Comparison of ENCODE assay signal across 25 cellular contexts in genomic region chr19:41918653-41919244, GRCh38. TPM values are rescaled to one million over a fixed set of nuclear protein-coding genes. Genes with fewer than 3 reads are reported as not detected.
DNase-seq lines count a peak whose midpoint lies in the region; ATAC-seq, FAIRE-seq and TF ChIP-seq lines count a peak whose summit lies in the region.
"Had no signal": no experiment of that assay in that cellular context is flagged by ENCODE, and none has a peak within 500 bp of the region (broad histone marks: within the 10 kb centered on the region; RNA-seq: fewer than 3 reads in every experiment).

No MANE protein-coding gene starts in this region.

- WGBS in upper lobe of left lung, 2 donors, result 91 to 92% methylated on average over 5 of the region's 5 CpGs

- DNase-seq in amniotic epithelial cell (ENCODE audit: low read depth) (peak; percentile 55), choroid plexus epithelial cell (ENCODE audit: low read depth) (peak; percentile 30), non-pigmented ciliary epithelial cell (ENCODE audit: low read depth) (peak; percentile 9), D721Med (ENCODE audit: insufficient read length, low spot score) (no peak), upper lobe of left lung (no peak), amniotic stem cell (lab: John Stamatoyannopoulos, UW) (no peak), NCI-H1436 treated with DMSO at 0.1 percent for 48 hours (lab: John Stamatoyannopoulos, UW) (no peak)
- DNase-seq: BE2C; CD8-positive, alpha-beta memory T cell; DND-41; GOT3; HCEC 1CT; KBM-7; MG63; NCI-H1105 treated with DMSO at 0.1 percent for 48 hours; NCI-H1694; NCI-H2029 treated with DMSO at 0.1 percent for 48 hours; NCI-H526 treated with DMSO at 0.1 percent for 48 hours; PC-9; SJCRH30 had no signal

- no peak for TF ChIP-seq EP300 in upper lobe of left lung (IDR thresholded peaks at IDR 0.05)

- no peaks in the 10 kb centered on the region for H3K36me3 ChIP-seq in upper lobe of left lung
- H3K36me3 ChIP-seq: BE2C, MG63, SJCRH30 had no signal

- H3K9me3 ChIP-seq in upper lobe of left lung, result no peaks in the 10 kb centered on the region
- H3K9me3 ChIP-seq: BE2C, SJCRH30 had no signal

- no peak overlapping the region for H3K4me3 ChIP-seq in choroid plexus epithelial cell (ENCODE audit: low read depth, low read length)
- no peak overlapping the region for H3K4me3 ChIP-seq in upper lobe of left lung
- H3K4me3 ChIP-seq: MG63, PC-9, SJCRH30 had no signal

- FAIRE-seq in D721Med (lab: Jason Lieb, UNC), result no peak

- H3K27ac ChIP-seq in upper lobe of left lung, result no peak overlapping the region
- H3K27ac ChIP-seq: PC-9, SJCRH30 had no signal

- no peak for TF ChIP-seq POLR2A in upper lobe of left lung (IDR thresholded peaks at IDR 0.05)

- TF ChIP-seq CTCF in choroid plexus epithelial cell (conservative IDR thresholded peaks at IDR 0.05; ENCODE audit: low read depth, low read length) (no peak), D721Med (IDR thresholded peaks at IDR 0.05; ENCODE audit: insufficient read depth, missing control alignments) (no peak), upper lobe of left lung (IDR thresholded peaks at IDR 0.05) (no peak)

- H3K27me3 ChIP-seq in upper lobe of left lung, result peaks cover 0 to 35% (median 26%) of the 10 kb centered on the region in 4 donors

- no peak for ATAC-seq in upper lobe of left lung (ENCODE audit: low FRiP score in 2 of 2)
- ATAC-seq: Right ventricle myocardium inferior, SK-N-SH treated with all-trans-retinoic acid at 6 μM for 48 hours had no signal

- peaks cover 5 to 17% (median 8%) of the 10 kb centered on the region in 4 donors for H3K4me1 ChIP-seq in upper lobe of left lung
- H3K4me1 ChIP-seq: BE2C, SJCRH30 had no signal

RNA-seq across cellular contexts. Expression of gene ERFL, which starts 9.5 kb away (rescaled TPM):
- 1 to 10 TPM in 2 of 6 donors, under 1 TPM in 3, not detected in 1; 0.20 to 6.3 (median 0.49) TPM for total RNA-seq in upper lobe of left lung
- total RNA-seq: LHCN-M2, NCI-H460, Right ventricle myocardium inferior, RPMI7951, SJCRH30 had no signal

RNA-seq across cellular contexts. Expression of gene ARHGEF1, which starts 35.8 kb away (rescaled TPM):
- total RNA-seq in upper lobe of left lung, result 100 to 1,000 TPM; 115 to 731 (median 233) TPM

RNA-seq across cellular contexts. Expression of gene RABAC1, which starts 40.4 kb away (rescaled TPM):
- total RNA-seq in upper lobe of left lung, result 100 to 1,000 TPM in 5 of 6 donors, 10 to 100 TPM in 1; 59.7 to 222 (median 163) TPM

RNA-seq across cellular contexts. Expression of gene CD79A, which starts 41.7 kb away (rescaled TPM):
- 1 to 10 TPM in 4 of 6 donors, under 1 TPM in 1, not detected in 1; 0.76 to 4.7 (median 4.1) TPM for total RNA-seq in upper lobe of left lung
- total RNA-seq: NCI-H460, RPMI7951 had no signal

RNA-seq across cellular contexts. Expression of gene RPS19, which starts 58.7 kb away (rescaled TPM):
- total RNA-seq in upper lobe of left lung, result 1,000 to 10,000 TPM in 5 of 6 donors, 100 to 1,000 TPM in 1; 677 to 2,013 (median 1,382) TPM

Comparison
In these comparisons a context has a peak if more than half of its experiments do, and no peak if none do; other contexts are left out.
1. DNase-seq: peak in amniotic epithelial cell (single experiment), choroid plexus epithelial cell (single experiment) and non-pigmented ciliary epithelial cell (single experiment); none in D721Med (single experiment), upper lobe of left lung (0 of 2), amniotic stem cell (single experiment) and NCI-H1436 treated with DMSO at 0.1 percent for 48 hours (single experiment).